23 cellular contexts compared by ENCODE assay signal in the genomic region with DNA sequence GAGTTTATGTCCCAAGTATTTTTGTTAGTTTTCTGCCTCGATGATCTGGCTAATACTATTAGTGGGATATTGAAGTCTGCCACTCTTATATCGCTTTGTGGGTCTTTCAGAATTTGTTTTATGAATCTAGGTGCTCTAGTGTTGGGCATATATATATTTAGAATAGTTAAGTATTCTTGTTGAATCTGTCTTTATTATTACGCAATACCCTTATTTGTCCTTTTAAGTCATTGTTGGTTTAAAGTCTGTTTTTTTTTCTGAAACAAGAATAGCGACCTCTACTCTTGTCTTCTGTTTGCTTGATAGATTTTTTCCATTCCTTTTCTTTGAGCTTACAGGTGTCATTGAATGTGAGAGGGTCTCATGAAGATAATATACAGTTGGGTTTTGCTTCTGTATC.
"Had no signal": no experiment of that assay in that cellular context is flagged by ENCODE, and none has a peak within 500 bp of the region (broad histone marks: within the 10 kb centered on the region; RNA-seq: fewer than 3 reads in every experiment).

No MANE protein-coding gene starts in this region.

- H3K36me3 ChIP-seq: esophagus muscularis mucosa, gastroesophageal sphincter, heart left ventricle, left lung, lower lobe of right lung had no signal

- H3K4me2 ChIP-seq: hepatocyte had no signal

- ATAC-seq: foreskin keratinocyte, gastroesophageal sphincter, heart left ventricle, left cardiac atrium, left lung, left ventricle myocardium superior, lower lobe of right lung, mucosa of descending colon had no signal

- H3K27ac ChIP-seq: coronary artery, dorsolateral prefrontal cortex, esophagus muscularis mucosa, foreskin keratinocyte, gastroesophageal sphincter, heart left ventricle, hepatocyte, left lung, lower lobe of right lung had no signal

- H3K4me3 ChIP-seq: coronary artery, dorsolateral prefrontal cortex, esophagus muscularis mucosa, gastroesophageal sphincter, heart left ventricle, hepatocyte, left lung, lower lobe of right lung, mucosa of descending colon had no signal

- H3K27me3 ChIP-seq: dorsolateral prefrontal cortex, esophagus muscularis mucosa, foreskin keratinocyte, gastroesophageal sphincter, heart left ventricle, hepatocyte, left lung had no signal

- H3K4me1 ChIP-seq: esophagus muscularis mucosa, foreskin keratinocyte, gastroesophageal sphincter, heart left ventricle, left lung, lower lobe of right lung had no signal

- FAIRE-seq: colon, endothelial cell of umbilical vein, frontal cortex, islet of Langerhans, keratinocyte had no signal

- DNase-seq: dermis blood vessel endothelial cell; dorsolateral prefrontal cortex; effector CD4-positive, alpha-beta T cell; effector memory CD4-positive, alpha-beta T cell; foreskin keratinocyte; heart left ventricle; hypothalamus; left cardiac atrium; left lung; left ventricle myocardium superior; lower lobe of right lung; mesenchymal stem cell; mucosa of descending colon; naive B cell had no signal

- H2AFZ ChIP-seq: hepatocyte had no signal

- H3K79me2 ChIP-seq: hepatocyte had no signal
